Comparison of ENCODE assay signal across 16 cellular contexts in genomic region chr3:166445865-166446264, GRCh38.
"Had no signal": no experiment of that assay in that cellular context is flagged by ENCODE, and none has a peak within 500 bp of the region (broad histone marks: within the 10 kb centered on the region; RNA-seq: fewer than 3 reads in every experiment).

No MANE protein-coding gene starts in this region.

- H3K9me3 ChIP-seq: body of pancreas, tibial nerve, uterus had no signal

- H3K27me3 ChIP-seq: body of pancreas, tibial nerve, uterus had no signal

- DNase-seq: activated CD4-positive, alpha-beta T cell treated with anti-CD3 and anti-CD28 coated beads, Interleukin-2, amount 10 ng/mL, durations not matched to agents 7 days and 5 days; activated CD4-positive, CD25-positive, alpha-beta regulatory T cell; activated CD8-positive, alpha-beta memory T cell treated with anti-CD3 and anti-CD28 coated beads, Interleukin-2, amount 50 U/mL, for 48 hours; activated gamma-delta T cell treated with Interleukin-2 at 50 U/mL for 16 hours; activated naive CD8-positive, alpha-beta T cell treated with anti-CD3 and anti-CD28 coated beads for 36 hours; activated T-cell treated with anti-CD3 and anti-CD28 coated beads, Interleukin-2, amount 50 U/mL, for 72 hours; amygdala; body of pancreas; cerebellar nuclear complex; effector memory CD4-positive, alpha-beta T cell; naive B cell; stimulated activated CD4-positive, alpha-beta T cell treated with anti-CD3 and anti-CD28 coated beads, Interleukin-2, amount 100 ng/mL, for 48 hours; stimulated activated naive B cell treated with anti-CD40 and anti-IgM and Interleukin-4, amounts not matched to agents 10 μg/mL and 1 μg/mL and 100 μg/mL, for 72 hours; uterus had no signal

- H3K27ac ChIP-seq: body of pancreas, parathyroid adenoma, tibial nerve, uterus had no signal

- H3K4me1 ChIP-seq: body of pancreas, parathyroid adenoma, tibial nerve, uterus had no signal

- H3K9ac ChIP-seq: parathyroid adenoma had no signal

- H2AFZ ChIP-seq: parathyroid adenoma had no signal

- H3K4me3 ChIP-seq: body of pancreas, tibial nerve, uterus had no signal

- H3K79me2 ChIP-seq: parathyroid adenoma had no signal

- H3K36me3 ChIP-seq: tibial nerve, uterus had no signal

- ATAC-seq: activated T-cell treated with anti-CD3 and anti-CD28 coated beads, Interleukin-2, amount 50 U/mL, for 72 hours; body of pancreas; stimulated activated naive B cell treated with anti-CD40 and anti-IgM and Interleukin-4, amounts not matched to agents 10 μg/mL and 1 μg/mL and 100 μg/mL, for 72 hours had no signal
